In the genomic region with DNA sequence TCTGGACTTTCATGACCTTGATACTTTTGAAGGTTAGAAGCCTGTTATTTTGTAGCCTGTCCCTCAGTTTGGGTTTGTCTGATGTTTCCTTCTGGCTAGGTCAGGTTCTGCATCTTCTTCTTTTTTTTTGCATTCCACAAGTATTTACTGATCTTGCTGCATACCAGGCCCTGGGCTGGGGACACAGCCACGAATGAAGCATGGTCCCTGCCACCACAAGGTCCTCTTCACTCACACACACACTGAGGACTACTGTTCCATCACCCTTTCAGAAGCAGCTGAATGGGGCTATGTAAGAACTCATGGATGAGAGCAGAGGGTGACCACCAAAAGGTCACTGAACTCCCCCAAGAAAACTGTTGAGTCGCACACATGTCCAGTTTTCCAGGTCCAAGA, we compare ENCODE assay signal across 2 cellular contexts.
TF ChIP-seq lines count a peak whose summit lies in the region.

No MANE protein-coding gene starts in this region.

TF ChIP-seq in HepG2, 621 proteins besides CTCF, POLR2A, EP300 and RAD21:
- no peak for TF ChIP-seq ZSCAN31 (CRISPR knock-in tag; IDR thresholded peaks at IDR 0.05; ENCODE audit: low read depth)
- TF ChIP-seq TEAD3 (CRISPR knock-in tag; optimal IDR thresholded peaks at IDR 0.05; ENCODE audit: borderline replicate concordance): peak; percentile 85

TF ChIP-seq in Ishikawa, 13 proteins besides CTCF, POLR2A, EP300 and RAD21:
- 0 out of 2 replicates have a peak, but pooled peaks have one; percentile 15 for TF ChIP-seq TEAD4 (IDR thresholded peaks at IDR 0.05)
- TF ChIP-seq, protein P1, sequence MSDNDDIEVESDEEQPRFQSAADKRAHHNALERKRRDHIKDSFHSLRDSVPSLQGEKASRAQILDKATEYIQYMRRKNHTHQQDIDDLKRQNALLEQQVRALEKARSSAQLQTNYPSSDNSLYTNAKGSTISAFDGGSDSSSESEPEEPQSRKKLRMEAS (IDR thresholded peaks at IDR 0.05): no peak
